In genomic region chr15:70503798-70504304, GRCh38 we compare ENCODE assay signal across 9 cellular contexts.
DNase-seq lines count a peak whose midpoint lies in the region; ATAC-seq and TF ChIP-seq lines count a peak whose summit lies in the region.
"Had no signal": no experiment of that assay in that cellular context is flagged by ENCODE, and none has a peak within 500 bp of the region (broad histone marks: within the 10 kb centered on the region; RNA-seq: fewer than 3 reads in every experiment).

No MANE protein-coding gene starts in this region.

- peaks cover 7% of the 10 kb centered on the region for H3K9me3 Mint-ChIP-seq in activated CD4-positive, alpha-beta T cell treated with anti-CD3 and anti-CD28 coated beads, Interleukin-2, amount 10 ng/mL, durations not matched to agents 7 days and 5 days
- H3K9me3 Mint-ChIP-seq in activated T-helper 1 cell treated with anti-CD3 and anti-CD28 coated beads, Interleukin-12 subunit alpha, Interleukin-12 subunit beta, Interleukin-2, Interleukin-4 antibody, amounts not matched to agents 30 ng/mL and 10 ng/mL and 1 ng/mL, durations not matched to agents 14 hours and 24 hours and 36 hours = peaks cover 3% of the 10 kb centered on the region
- H3K9me3 Mint-ChIP-seq in progenitor cell of endocrine pancreas (ENCODE audit: low read depth) = no peaks in the 10 kb centered on the region

- H3K36me3 Mint-ChIP-seq in activated CD4-positive, alpha-beta T cell treated with anti-CD3 and anti-CD28 coated beads, Interleukin-2, amount 10 ng/mL, durations not matched to agents 7 days and 5 days (ENCODE audit: low read depth) = no peaks in the 10 kb centered on the region
- peaks cover 2% of the 10 kb centered on the region for H3K36me3 Mint-ChIP-seq in activated T-helper 1 cell treated with anti-CD3 and anti-CD28 coated beads, Interleukin-12 subunit alpha, Interleukin-12 subunit beta, Interleukin-2, Interleukin-4 antibody, amounts not matched to agents 30 ng/mL and 10 ng/mL and 1 ng/mL, durations not matched to agents 14 hours and 24 hours and 36 hours (ENCODE audit: low read depth)
- no peaks in the 10 kb centered on the region for H3K36me3 Mint-ChIP-seq in progenitor cell of endocrine pancreas (ENCODE audit: insufficient read depth)

- no peak for DNase-seq in activated CD4-positive, alpha-beta T cell treated with anti-CD3 and anti-CD28 coated beads, Interleukin-2, amount 10 ng/mL, durations not matched to agents 7 days and 5 days
- no peak for DNase-seq in activated CD4-positive, alpha-beta T cell treated with anti-CD3 and anti-CD28 coated beads, Interleukin-2, amount 50 U/mL, for 4 hours
- no peak for DNase-seq in activated T-helper 1 cell treated with anti-CD3 and anti-CD28 coated beads, Interleukin-12 subunit alpha, Interleukin-12 subunit beta, Interleukin-2, Interleukin-4 antibody, amounts not matched to agents 30 ng/mL and 10 ng/mL and 1 ng/mL, durations not matched to agents 14 hours and 24 hours and 36 hours (ENCODE audit: low spot score)
- DNase-seq in sciatic nerve (ENCODE audit: low spot score) = no peak
- DNase-seq in NCI-H146 treated with DMSO at 0.1 percent for 48 hours (lab: John Stamatoyannopoulos, UW; ENCODE audit: unreplicated experiment) = no peak
- DNase-seq in progenitor cell of endocrine pancreas (ENCODE audit: low spot score, unreplicated experiment) = no peak
- DNase-seq: NCI-H1930 had no signal

- TF ChIP-seq CTCF in progenitor cell of endocrine pancreas (IDR thresholded peaks at IDR 0.05; ENCODE audit: unreplicated experiment) = no peak

- peak overlapping the region; percentile 61 for H3K27ac Mint-ChIP-seq in activated CD4-positive, alpha-beta T cell treated with anti-CD3 and anti-CD28 coated beads, Interleukin-2, amount 10 ng/mL, durations not matched to agents 7 days and 5 days
- H3K27ac Mint-ChIP-seq in activated T-helper 1 cell treated with anti-CD3 and anti-CD28 coated beads, Interleukin-12 subunit alpha, Interleukin-12 subunit beta, Interleukin-2, Interleukin-4 antibody, amounts not matched to agents 30 ng/mL and 10 ng/mL and 1 ng/mL, durations not matched to agents 14 hours and 24 hours and 36 hours = peak overlapping the region; percentile 75
- no peak overlapping the region for H3K27ac Mint-ChIP-seq in progenitor cell of endocrine pancreas

- H3K27me3 Mint-ChIP-seq in activated CD4-positive, alpha-beta T cell treated with anti-CD3 and anti-CD28 coated beads, Interleukin-2, amount 10 ng/mL, durations not matched to agents 7 days and 5 days = peaks cover 4% of the 10 kb centered on the region
- peaks cover 14% of the 10 kb centered on the region for H3K27me3 Mint-ChIP-seq in activated T-helper 1 cell treated with anti-CD3 and anti-CD28 coated beads, Interleukin-12 subunit alpha, Interleukin-12 subunit beta, Interleukin-2, Interleukin-4 antibody, amounts not matched to agents 30 ng/mL and 10 ng/mL and 1 ng/mL, durations not matched to agents 14 hours and 24 hours and 36 hours (ENCODE audit: insufficient read depth)
- H3K27me3 Mint-ChIP-seq in progenitor cell of endocrine pancreas = peaks cover 48% of the 10 kb centered on the region

- no peak overlapping the region for H3K4me3 Mint-ChIP-seq in activated CD4-positive, alpha-beta T cell treated with anti-CD3 and anti-CD28 coated beads, Interleukin-2, amount 10 ng/mL, durations not matched to agents 7 days and 5 days
- peak overlapping the region; percentile 42 for H3K4me3 Mint-ChIP-seq in activated T-helper 1 cell treated with anti-CD3 and anti-CD28 coated beads, Interleukin-12 subunit alpha, Interleukin-12 subunit beta, Interleukin-2, Interleukin-4 antibody, amounts not matched to agents 30 ng/mL and 10 ng/mL and 1 ng/mL, durations not matched to agents 14 hours and 24 hours and 36 hours
- no peak overlapping the region for H3K4me3 Mint-ChIP-seq in progenitor cell of endocrine pancreas (ENCODE audit: low read depth)

- peaks cover 58% of the 10 kb centered on the region for H3K4me1 Mint-ChIP-seq in activated CD4-positive, alpha-beta T cell treated with anti-CD3 and anti-CD28 coated beads, Interleukin-2, amount 10 ng/mL, durations not matched to agents 7 days and 5 days
- peaks cover 73% of the 10 kb centered on the region for H3K4me1 Mint-ChIP-seq in activated T-helper 1 cell treated with anti-CD3 and anti-CD28 coated beads, Interleukin-12 subunit alpha, Interleukin-12 subunit beta, Interleukin-2, Interleukin-4 antibody, amounts not matched to agents 30 ng/mL and 10 ng/mL and 1 ng/mL, durations not matched to agents 14 hours and 24 hours and 36 hours (ENCODE audit: low read depth)
- H3K4me1 Mint-ChIP-seq in progenitor cell of endocrine pancreas (ENCODE audit: low read depth) = peaks cover 18% of the 10 kb centered on the region

- intact Hi-C loops in activated T-helper 1 cell treated with anti-CD3 and anti-CD28 coated beads, Interleukin-12 subunit alpha, Interleukin-12 subunit beta, Interleukin-2, Interleukin-4 antibody, amounts not matched to agents 30 ng/mL and 10 ng/mL and 1 ng/mL, durations not matched to agents 14 hours and 24 hours and 36 hours (cut with micrococcal nuclease) = no loop called here
- intact Hi-C loops in sciatic nerve (cut with DNase I) = no loop called here

- ATAC-seq in HG03045 (IDR thresholded peaks at IDR 0.05; ENCODE audit: unreplicated experiment) = peak; percentile 3
- peak; percentile 5 for ATAC-seq in sciatic nerve
- ATAC-seq in HG03039 (IDR thresholded peaks at IDR 0.05; ENCODE audit: unreplicated experiment) = no peak

- POLR2A ChIA-PET in activated CD4-positive, alpha-beta T cell treated with anti-CD3 and anti-CD28 coated beads, Interleukin-2, amount 10 ng/mL, durations not matched to agents 7 days and 5 days (lab: Charles Lee) = interaction anchor here (0.7 kb wide), 1 partner anchor 12 kb away, joined by 4 read pairs; no protein-coding TSS in a partner anchor

- CTCF ChIA-PET in activated CD4-positive, alpha-beta T cell treated with anti-CD3 and anti-CD28 coated beads, Interleukin-2, amount 10 ng/mL, durations not matched to agents 7 days and 5 days (lab: Charles Lee) = interaction anchor here (1.1 to 17.9 kb wide), 9 partner anchors 9 to 1041 kb away, joined by 3 to 219 read pairs (median 3); no protein-coding TSS in a partner anchor
